ENCODE assay signal across 8 cellular contexts in the genomic region with DNA sequence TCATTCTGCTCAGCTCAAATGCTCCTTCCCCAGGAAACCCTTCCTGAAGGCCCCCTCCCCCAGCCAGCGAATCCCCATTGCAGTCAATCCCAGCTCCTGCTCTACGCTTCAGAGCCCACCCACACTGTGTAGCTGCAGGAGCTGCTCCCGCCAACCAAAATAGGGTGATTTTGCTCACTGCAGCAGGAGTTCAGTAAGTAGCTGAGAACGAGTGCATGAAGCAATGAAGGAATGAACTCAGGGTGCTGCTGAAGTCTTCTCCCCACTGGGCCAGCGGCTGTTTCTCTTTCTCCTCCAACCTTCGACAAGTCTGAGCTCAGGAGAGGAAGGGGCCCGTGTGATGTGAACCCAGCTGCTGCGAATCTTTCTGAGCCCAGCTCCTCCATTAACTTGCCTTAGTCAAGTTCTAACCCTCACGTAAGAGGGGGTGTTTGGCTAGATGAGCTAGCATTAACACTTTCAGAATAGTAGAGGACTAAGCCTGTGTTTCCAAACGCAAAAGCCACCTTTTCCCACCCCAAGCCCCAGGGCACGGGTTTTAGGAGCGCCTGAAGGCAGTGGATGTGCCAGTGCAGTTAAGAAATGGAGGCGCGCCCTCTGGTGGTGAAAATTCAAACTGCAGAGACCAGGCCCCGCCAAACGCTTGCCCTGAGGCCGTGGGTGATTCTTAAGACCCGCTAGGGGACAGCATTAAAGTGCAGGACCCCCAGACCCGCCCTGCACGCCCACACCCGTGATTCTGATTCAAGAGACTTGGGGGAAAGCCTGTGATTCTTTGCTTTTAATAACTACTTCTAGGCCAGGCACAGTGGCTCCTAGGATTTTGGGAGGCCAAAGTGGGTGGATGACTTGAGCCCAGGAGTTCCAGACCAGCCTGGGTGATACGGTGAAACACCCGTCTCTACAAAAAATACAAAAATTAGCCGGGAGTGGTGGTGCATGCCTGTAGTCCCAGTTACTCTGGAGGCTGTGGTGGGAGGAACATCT. TPM values are rescaled to one million over a fixed set of nuclear protein-coding genes. Genes with fewer than 3 reads are reported as not detected.
A peak's percentile ranks its signal among the peaks of the same experiment; 100 is the strongest.
DNase-seq lines count a peak whose midpoint lies in the region; ATAC-seq and TF ChIP-seq lines count a peak whose summit lies in the region.

No MANE protein-coding gene starts in this region.

- H3K9me3 ChIP-seq in prostate gland = no peaks in the 10 kb centered on the region

- no peaks in the 10 kb centered on the region for H3K27me3 ChIP-seq in prostate gland (replicated peaks; ENCODE audit: insufficient read depth)

- no peaks in the 10 kb centered on the region for H3K4me1 Mint-ChIP-seq in glutamatergic neuron (ENCODE audit: low read depth, unreplicated experiment)
- H3K4me1 Mint-ChIP-seq in stimulated activated memory B cell treated with anti-CD40 and anti-IgM and Interleukin-4, amounts not matched to agents 10 μg/mL and 1 μg/mL and 100 μg/mL, for 72 hours = no peaks in the 10 kb centered on the region

- ATAC-seq in HG02642 (IDR thresholded peaks at IDR 0.05; ENCODE audit: poor library complexity, unreplicated experiment) (peak; percentile 65), GM18502 (IDR thresholded peaks at IDR 0.05; ENCODE audit: poor library complexity, unreplicated experiment) (no peak)
- ATAC-seq in stimulated activated memory B cell treated with anti-CD40 and anti-IgM and Interleukin-4, amounts not matched to agents 10 μg/mL and 1 μg/mL and 100 μg/mL, for 72 hours = no peak

- H3K36me3 ChIP-seq in prostate gland = no peaks in the 10 kb centered on the region

- no peak overlapping the region for H3K4me3 Mint-ChIP-seq in glutamatergic neuron (ENCODE audit: unreplicated experiment)
- H3K4me3 Mint-ChIP-seq in stimulated activated memory B cell treated with anti-CD40 and anti-IgM and Interleukin-4, amounts not matched to agents 10 μg/mL and 1 μg/mL and 100 μg/mL, for 72 hours = no peak overlapping the region

- DNase-seq in GDM1 (lab: John Stamatoyannopoulos, UW) = peak; percentile 7
- peak; percentile 62 for DNase-seq in OCI-M1 (lab: John Stamatoyannopoulos, UW)
- DNase-seq in activated effector memory CD4-positive, alpha-beta T cell treated with Interleukin-2 at 50 U/mL for 16 hours = peak; percentile 14
- DNase-seq in glutamatergic neuron = peak; percentile 90
- DNase-seq in prostate gland (ENCODE audit: low spot score) = peak; percentile 32

- H3K27me3 Mint-ChIP-seq in glutamatergic neuron (ENCODE audit: unreplicated experiment) = peaks cover 3% of the 10 kb centered on the region
- H3K27me3 Mint-ChIP-seq in stimulated activated memory B cell treated with anti-CD40 and anti-IgM and Interleukin-4, amounts not matched to agents 10 μg/mL and 1 μg/mL and 100 μg/mL, for 72 hours = peaks cover 15% of the 10 kb centered on the region

- TF ChIP-seq CTCF in glutamatergic neuron (IDR thresholded peaks at IDR 0.05; ENCODE audit: partially characterized antibody, unreplicated experiment) (peak; percentile 99), prostate gland (IDR thresholded peaks at IDR 0.05) (peak; percentile 73 to 95 (median 84))

- no peak for TF ChIP-seq POLR2A in prostate gland (IDR thresholded peaks at IDR 0.05)

- H3K9me3 Mint-ChIP-seq in glutamatergic neuron (ENCODE audit: unreplicated experiment) = peaks cover 2% of the 10 kb centered on the region
- peaks cover 9% of the 10 kb centered on the region for H3K9me3 Mint-ChIP-seq in stimulated activated memory B cell treated with anti-CD40 and anti-IgM and Interleukin-4, amounts not matched to agents 10 μg/mL and 1 μg/mL and 100 μg/mL, for 72 hours

- H3K27ac ChIP-seq in prostate gland = no peak overlapping the region

- 30% methylated on average over 24 of the region's 24 CpGs for WGBS in prostate gland

- no peak overlapping the region for H3K4me3 ChIP-seq in prostate gland

- no peaks in the 10 kb centered on the region for H3K4me1 ChIP-seq in prostate gland (replicated peaks)

- H3K27ac Mint-ChIP-seq in glutamatergic neuron (ENCODE audit: unreplicated experiment) = no peak overlapping the region
- H3K27ac Mint-ChIP-seq in stimulated activated memory B cell treated with anti-CD40 and anti-IgM and Interleukin-4, amounts not matched to agents 10 μg/mL and 1 μg/mL and 100 μg/mL, for 72 hours = no peak overlapping the region

- H3K36me3 Mint-ChIP-seq in glutamatergic neuron (ENCODE audit: unreplicated experiment) = peaks cover 6% of the 10 kb centered on the region
- H3K36me3 Mint-ChIP-seq in stimulated activated memory B cell treated with anti-CD40 and anti-IgM and Interleukin-4, amounts not matched to agents 10 μg/mL and 1 μg/mL and 100 μg/mL, for 72 hours = no peaks in the 10 kb centered on the region

- intact Hi-C loops in prostate gland (cut with DNase I) = no loop called here

RNA-seq across cellular contexts. Expression of a gene that starts 11.9 kb away (rescaled TPM):
- total RNA-seq in glutamatergic neuron (ENCODE audit: unreplicated experiment) (not detected), prostate gland (1 to 10 TPM in 1 of 2 donors, not detected in 1; 2.2 TPM)

RNA-seq across cellular contexts. Expression of a gene that starts 31.9 kb away (rescaled TPM):
- not detected for total RNA-seq in glutamatergic neuron (ENCODE audit: unreplicated experiment)
- total RNA-seq in prostate gland = 100 to 1,000 TPM in 1 of 2 donors, 1 to 10 TPM in 1; 2.6 to 936 TPM

RNA-seq across cellular contexts. Expression of a gene that starts 40.0 kb away (rescaled TPM):
- total RNA-seq in glutamatergic neuron (ENCODE audit: unreplicated experiment) (not detected), prostate gland (1 to 10 TPM in 1 of 2 donors, under 1 TPM in 1; 0.82 to 1.1 TPM)

Comparison
In these comparisons a context has a peak if more than half of its experiments do, and no peak if none do; other contexts are left out.
1. DNase-seq: peak in every context shown above with its lines; median percentile 90 in glutamatergic neuron; 62 in OCI-M1; 32 in prostate gland; 14 in activated effector memory CD4-positive, alpha-beta T cell treated with Interleukin-2 at 50 U/mL for 16 hours; 7 in GDM1.